In the genomic region with DNA sequence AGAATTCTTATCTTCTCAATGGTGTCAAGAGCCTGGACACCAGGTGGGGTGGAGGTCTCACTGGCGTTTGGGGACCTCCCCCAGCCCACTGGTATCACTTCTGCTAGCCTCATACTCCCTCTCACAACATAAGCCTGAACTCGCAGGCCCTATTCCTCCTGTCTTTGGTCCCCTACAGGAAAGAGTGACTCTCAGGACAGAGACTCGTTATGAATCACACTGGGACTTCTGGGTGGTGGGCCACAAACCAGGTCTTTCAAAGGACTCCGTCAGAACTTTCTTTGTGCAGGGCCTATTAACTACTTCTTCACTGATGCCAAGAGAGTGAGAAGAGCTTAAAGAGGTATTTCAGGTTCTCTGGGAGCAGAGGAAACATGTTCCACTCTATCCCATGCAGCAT, we compare ENCODE assay signal across 2 cellular contexts.
A peak's percentile ranks its signal among the peaks of the same experiment; 100 is the strongest.
TF ChIP-seq lines count a peak whose summit lies in the region.

No MANE protein-coding gene starts in this region.

TF ChIP-seq in HCT116, 20 proteins besides CTCF, POLR2A, EP300 and RAD21:
- TF ChIP-seq FOSL1 (IDR thresholded peaks at IDR 0.05; ENCODE audit: low read depth) (peak; percentile 52; the same call in 1 of the 2 replicates), ZNF274 (IDR thresholded peaks at IDR 0.05; ENCODE audit: low read depth, low read length) (no peak), ELF1 (IDR thresholded peaks at IDR 0.05; ENCODE audit: borderline replicate concordance, low read depth) (no peak), EGR1 (IDR thresholded peaks at IDR 0.05; ENCODE audit: low read depth) (no peak), SIN3A (IDR thresholded peaks at IDR 0.05; ENCODE audit: low read depth) (no peak), ZFX (IDR thresholded peaks at IDR 0.05) (no peak), YY1 (IDR thresholded peaks at IDR 0.05; ENCODE audit: extremely low read depth, insufficient replicate concordance, low read depth, low read length) (no peak)
- TF ChIP-seq, protein P1, sequence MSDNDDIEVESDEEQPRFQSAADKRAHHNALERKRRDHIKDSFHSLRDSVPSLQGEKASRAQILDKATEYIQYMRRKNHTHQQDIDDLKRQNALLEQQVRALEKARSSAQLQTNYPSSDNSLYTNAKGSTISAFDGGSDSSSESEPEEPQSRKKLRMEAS (IDR thresholded peaks at IDR 0.05), result no peak

TF ChIP-seq in H1, 55 proteins besides CTCF, POLR2A, EP300 and RAD21:
- TF ChIP-seq BCL11A (IDR thresholded peaks at IDR 0.05; ENCODE audit: low read depth in 2 of 2, low read length in 2 of 2) (no peak), TAF1 (IDR thresholded peaks at IDR 0.05; ENCODE audit: low read depth, low read length) (no peak), NANOG (IDR thresholded peaks at IDR 0.05; ENCODE audit: insufficient read depth, low read depth, low read length, poor library complexity, severe bottlenecking) (no peak), RBBP5 (IDR thresholded peaks at IDR 0.05; ENCODE audit: borderline replicate concordance, low read depth, low read length) (no peak), ASH2L (IDR thresholded peaks at IDR 0.05; ENCODE audit: low read length) (no peak)
